Comparison of ENCODE assay signal across 1 cellular context in the genomic region with DNA sequence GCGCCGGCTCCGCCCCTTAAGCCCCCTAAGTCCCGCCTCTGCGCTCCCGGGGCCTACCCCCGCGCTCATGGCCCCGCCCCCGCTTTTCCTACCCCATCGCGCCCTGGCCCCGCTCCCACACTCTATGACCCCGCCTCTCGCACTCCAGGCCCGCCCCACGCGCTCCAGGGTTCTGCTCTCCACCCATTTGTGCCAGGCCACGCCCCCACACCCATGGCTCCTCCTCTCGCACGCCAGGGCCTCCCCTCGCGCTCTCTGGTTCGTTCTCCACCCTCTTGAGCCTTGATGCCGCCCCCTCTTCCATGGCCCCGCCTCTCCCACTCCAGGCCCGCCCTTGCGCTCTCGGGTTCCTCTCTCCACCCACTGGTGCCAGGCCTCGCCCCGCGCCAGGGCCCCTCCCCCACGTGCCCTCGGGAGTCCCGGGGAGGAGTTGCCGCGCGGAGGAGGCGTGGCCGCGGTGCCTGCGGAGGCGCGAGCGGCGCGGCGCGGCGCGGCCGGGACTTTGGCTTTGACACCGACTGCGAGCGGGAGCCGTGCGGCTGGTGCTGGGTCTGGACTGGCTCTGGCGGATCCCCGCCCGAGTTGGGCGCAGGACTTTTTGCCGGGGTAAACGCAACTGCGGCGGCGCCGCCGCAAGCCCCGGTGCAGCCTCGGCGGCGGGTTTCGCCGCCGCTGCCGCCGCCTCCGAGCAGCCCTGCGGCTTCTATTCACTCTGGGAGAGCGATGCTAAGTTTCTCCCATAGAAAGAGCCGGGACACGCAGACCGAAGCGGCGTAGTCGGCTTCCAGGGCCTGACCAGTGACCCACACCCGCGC.
TF ChIP-seq lines count a peak whose summit lies in the region.

A gene (plus strand): TSS at position 499 of the 815 bp plus-strand sequence. CDS start 1,071 bp downstream, outside the sequence.

TF ChIP-seq in K562, 482 proteins besides CTCF, POLR2A, EP300 and RAD21 (continued from another document and continues in another):
- TF ChIP-seq, protein P1, sequence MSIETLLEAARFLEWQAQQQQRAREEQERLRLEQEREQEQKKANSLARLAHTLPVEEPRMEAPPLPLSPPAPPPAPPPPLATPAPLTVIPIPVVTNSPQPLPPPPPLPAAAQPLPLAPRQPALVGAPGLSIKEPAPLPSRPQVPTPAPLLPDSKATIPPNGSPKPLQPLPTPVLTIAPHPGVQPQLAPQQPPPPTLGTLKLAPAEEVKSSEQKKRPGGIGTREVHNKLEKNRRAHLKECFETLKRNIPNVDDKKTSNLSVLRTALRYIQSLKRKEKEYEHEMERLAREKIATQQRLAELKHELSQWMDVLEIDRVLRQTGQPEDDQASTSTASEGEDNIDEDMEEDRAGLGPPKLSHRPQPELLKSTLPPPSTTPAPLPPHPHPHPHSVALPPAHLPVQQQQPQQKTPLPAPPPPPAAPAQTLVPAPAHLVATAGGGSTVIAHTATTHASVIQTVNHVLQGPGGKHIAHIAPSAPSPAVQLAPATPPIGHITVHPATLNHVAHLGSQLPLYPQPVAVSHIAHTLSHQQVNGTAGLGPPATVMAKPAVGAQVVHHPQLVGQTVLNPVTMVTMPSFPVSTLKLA (conservative IDR thresholded peaks at IDR 0.05), result peak; percentile 63 to 83; a peak in 3 of 4 replicates
- TF ChIP-seq, protein P2, sequence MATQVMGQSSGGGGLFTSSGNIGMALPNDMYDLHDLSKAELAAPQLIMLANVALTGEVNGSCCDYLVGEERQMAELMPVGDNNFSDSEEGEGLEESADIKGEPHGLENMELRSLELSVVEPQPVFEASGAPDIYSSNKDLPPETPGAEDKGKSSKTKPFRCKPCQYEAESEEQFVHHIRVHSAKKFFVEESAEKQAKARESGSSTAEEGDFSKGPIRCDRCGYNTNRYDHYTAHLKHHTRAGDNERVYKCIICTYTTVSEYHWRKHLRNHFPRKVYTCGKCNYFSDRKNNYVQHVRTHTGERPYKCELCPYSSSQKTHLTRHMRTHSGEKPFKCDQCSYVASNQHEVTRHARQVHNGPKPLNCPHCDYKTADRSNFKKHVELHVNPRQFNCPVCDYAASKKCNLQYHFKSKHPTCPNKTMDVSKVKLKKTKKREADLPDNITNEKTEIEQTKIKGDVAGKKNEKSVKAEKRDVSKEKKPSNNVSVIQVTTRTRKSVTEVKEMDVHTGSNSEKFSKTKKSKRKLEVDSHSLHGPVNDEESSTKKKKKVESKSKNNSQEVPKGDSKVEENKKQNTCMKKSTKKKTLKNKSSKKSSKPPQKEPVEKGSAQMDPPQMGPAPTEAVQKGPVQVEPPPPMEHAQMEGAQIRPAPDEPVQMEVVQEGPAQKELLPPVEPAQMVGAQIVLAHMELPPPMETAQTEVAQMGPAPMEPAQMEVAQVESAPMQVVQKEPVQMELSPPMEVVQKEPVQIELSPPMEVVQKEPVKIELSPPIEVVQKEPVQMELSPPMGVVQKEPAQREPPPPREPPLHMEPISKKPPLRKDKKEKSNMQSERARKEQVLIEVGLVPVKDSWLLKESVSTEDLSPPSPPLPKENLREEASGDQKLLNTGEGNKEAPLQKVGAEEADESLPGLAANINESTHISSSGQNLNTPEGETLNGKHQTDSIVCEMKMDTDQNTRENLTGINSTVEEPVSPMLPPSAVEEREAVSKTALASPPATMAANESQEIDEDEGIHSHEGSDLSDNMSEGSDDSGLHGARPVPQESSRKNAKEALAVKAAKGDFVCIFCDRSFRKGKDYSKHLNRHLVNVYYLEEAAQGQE (CRISPR knock-in tag; IDR thresholded peaks at IDR 0.05; ENCODE audit: low read depth), result peak; percentile 36; the same call in 1 of the 2 replicates
- TF ChIP-seq GATAD2A (IDR thresholded peaks at IDR 0.05) (0 out of 2 replicates have a peak, but pooled peaks have one; percentile 31), HMGN3 (IDR thresholded peaks at IDR 0.05; ENCODE audit: borderline replicate concordance, extremely low read depth, insufficient read length, low read depth, low read length) (peak; percentile 17), GABPB1 (CRISPR knock-in tag; IDR thresholded peaks at IDR 0.05) (peak; percentile 27), SAP30 (IDR thresholded peaks at IDR 0.05; ENCODE audit: borderline replicate concordance, insufficient read depth, low read depth, low read length, poor library complexity, severe bottlenecking) (peak; percentile 52), HDGF (IDR thresholded peaks at IDR 0.05) (peak; percentile 93), RBFOX2 (IDR thresholded peaks at IDR 0.05; ENCODE audit: low read depth, low read length) (peak; percentile 80), TOE1 (IDR thresholded peaks at IDR 0.05; ENCODE audit: borderline replicate concordance) (0 out of 2 replicates have a peak, but pooled peaks have one; percentile 23), TOE1 (CRISPR knock-in tag; IDR thresholded peaks at IDR 0.05; ENCODE audit: borderline replicate concordance, low read depth) (no peak), HNRNPLL (IDR thresholded peaks at IDR 0.05; ENCODE audit: low read depth, low read length, poor library complexity, severe bottlenecking) (peak; percentile 76), E2F3 (CRISPR knock-in tag; IDR thresholded peaks at IDR 0.05) (peak; percentile 28; the same call in 1 of the 2 replicates), HMG20A (CRISPR knock-in tag; conservative IDR thresholded peaks at IDR 0.05) (no peak), SAFB (IDR thresholded peaks at IDR 0.05; ENCODE audit: borderline replicate concordance, low read depth, low read length) (peak; percentile 71), ZNF232 (CRISPR knock-in tag; IDR thresholded peaks at IDR 0.05) (no peak), NRF1 (conservative IDR thresholded peaks at IDR 0.05 in 1 of 2, IDR thresholded peaks at IDR 0.05 in 1 of 2) (peak; percentile 86 to 89), KLF13 (tag; IDR thresholded peaks at IDR 0.05; ENCODE audit: borderline replicate concordance, low read depth) (peak; percentile 70; the same call in 1 of the 2 replicates), THRAP3 (IDR thresholded peaks at IDR 0.05; ENCODE audit: borderline replicate concordance) (no peak), SPI1 (IDR thresholded peaks at IDR 0.05; ENCODE audit: borderline replicate concordance, low read depth, low read length) (peak; percentile 33; the same call in 1 of the 2 replicates), LEF1 (IDR thresholded peaks at IDR 0.05) (no peak), MAZ (CRISPR knock-in tag; conservative IDR thresholded peaks at IDR 0.05 in 1 of 2, IDR thresholded peaks at IDR 0.05 in 1 of 2) (peak; percentile 72 to 77), MIER1 (IDR thresholded peaks at IDR 0.05; ENCODE audit: low read depth) (no peak), ZNF444 (CRISPR knock-in tag; IDR thresholded peaks at IDR 0.05) (0 out of 2 replicates have a peak, but pooled peaks have one; percentile 19), MYNN (IDR thresholded peaks at IDR 0.05) (peak; percentile 85), MYNN (CRISPR knock-in tag; IDR thresholded peaks at IDR 0.05) (0 out of 2 replicates have a peak, but pooled peaks have one; percentile 23), RBBP5 (IDR thresholded peaks at IDR 0.05; ENCODE audit: borderline replicate concordance, insufficient read depth, low read length, poor library complexity, severe bottlenecking) (peak; percentile 77), POLR2G (IDR thresholded peaks at IDR 0.05; ENCODE audit: low read depth, low read length) (peak; percentile 80), GATAD2B (IDR thresholded peaks at IDR 0.05; ENCODE audit: borderline replicate concordance) (peak; percentile 65; the same call in 1 of the 2 replicates), HNRNPL (IDR thresholded peaks at IDR 0.05; ENCODE audit: low read depth, low read length) (peak; percentile 99), CREB1 (IDR thresholded peaks at IDR 0.05) (no peak), CREB1 (CRISPR knock-in tag; IDR thresholded peaks at IDR 0.05) (peak; percentile 48; the same call in 1 of the 2 replicates)
- TF ChIP-seq, protein P3, sequence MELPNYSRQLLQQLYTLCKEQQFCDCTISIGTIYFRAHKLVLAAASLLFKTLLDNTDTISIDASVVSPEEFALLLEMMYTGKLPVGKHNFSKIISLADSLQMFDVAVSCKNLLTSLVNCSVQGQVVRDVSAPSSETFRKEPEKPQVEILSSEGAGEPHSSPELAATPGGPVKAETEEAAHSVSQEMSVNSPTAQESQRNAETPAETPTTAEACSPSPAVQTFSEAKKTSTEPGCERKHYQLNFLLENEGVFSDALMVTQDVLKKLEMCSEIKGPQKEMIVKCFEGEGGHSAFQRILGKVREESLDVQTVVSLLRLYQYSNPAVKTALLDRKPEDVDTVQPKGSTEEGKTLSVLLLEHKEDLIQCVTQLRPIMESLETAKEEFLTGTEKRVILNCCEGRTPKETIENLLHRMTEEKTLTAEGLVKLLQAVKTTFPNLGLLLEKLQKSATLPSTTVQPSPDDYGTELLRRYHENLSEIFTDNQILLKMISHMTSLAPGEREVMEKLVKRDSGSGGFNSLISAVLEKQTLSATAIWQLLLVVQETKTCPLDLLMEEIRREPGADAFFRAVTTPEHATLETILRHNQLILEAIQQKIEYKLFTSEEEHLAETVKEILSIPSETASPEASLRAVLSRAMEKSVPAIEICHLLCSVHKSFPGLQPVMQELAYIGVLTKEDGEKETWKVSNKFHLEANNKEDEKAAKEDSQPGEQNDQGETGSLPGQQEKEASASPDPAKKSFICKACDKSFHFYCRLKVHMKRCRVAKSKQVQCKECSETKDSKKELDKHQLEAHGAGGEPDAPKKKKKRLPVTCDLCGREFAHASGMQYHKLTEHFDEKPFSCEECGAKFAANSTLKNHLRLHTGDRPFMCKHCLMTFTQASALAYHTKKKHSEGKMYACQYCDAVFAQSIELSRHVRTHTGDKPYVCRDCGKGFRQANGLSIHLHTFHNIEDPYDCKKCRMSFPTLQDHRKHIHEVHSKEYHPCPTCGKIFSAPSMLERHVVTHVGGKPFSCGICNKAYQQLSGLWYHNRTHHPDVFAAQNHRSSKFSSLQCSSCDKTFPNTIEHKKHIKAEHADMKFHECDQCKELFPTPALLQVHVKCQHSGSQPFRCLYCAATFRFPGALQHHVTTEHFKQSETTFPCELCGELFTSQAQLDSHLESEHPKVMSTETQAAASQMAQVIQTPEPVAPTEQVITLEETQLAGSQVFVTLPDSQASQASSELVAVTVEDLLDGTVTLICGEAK (IDR thresholded peaks at IDR 0.05), result 0 out of 2 replicates have a peak, but pooled peaks have one; percentile 20
- TF ChIP-seq, protein P3 (CRISPR knock-in tag; IDR thresholded peaks at IDR 0.05), result no peak
- TF ChIP-seq, protein P4, sequence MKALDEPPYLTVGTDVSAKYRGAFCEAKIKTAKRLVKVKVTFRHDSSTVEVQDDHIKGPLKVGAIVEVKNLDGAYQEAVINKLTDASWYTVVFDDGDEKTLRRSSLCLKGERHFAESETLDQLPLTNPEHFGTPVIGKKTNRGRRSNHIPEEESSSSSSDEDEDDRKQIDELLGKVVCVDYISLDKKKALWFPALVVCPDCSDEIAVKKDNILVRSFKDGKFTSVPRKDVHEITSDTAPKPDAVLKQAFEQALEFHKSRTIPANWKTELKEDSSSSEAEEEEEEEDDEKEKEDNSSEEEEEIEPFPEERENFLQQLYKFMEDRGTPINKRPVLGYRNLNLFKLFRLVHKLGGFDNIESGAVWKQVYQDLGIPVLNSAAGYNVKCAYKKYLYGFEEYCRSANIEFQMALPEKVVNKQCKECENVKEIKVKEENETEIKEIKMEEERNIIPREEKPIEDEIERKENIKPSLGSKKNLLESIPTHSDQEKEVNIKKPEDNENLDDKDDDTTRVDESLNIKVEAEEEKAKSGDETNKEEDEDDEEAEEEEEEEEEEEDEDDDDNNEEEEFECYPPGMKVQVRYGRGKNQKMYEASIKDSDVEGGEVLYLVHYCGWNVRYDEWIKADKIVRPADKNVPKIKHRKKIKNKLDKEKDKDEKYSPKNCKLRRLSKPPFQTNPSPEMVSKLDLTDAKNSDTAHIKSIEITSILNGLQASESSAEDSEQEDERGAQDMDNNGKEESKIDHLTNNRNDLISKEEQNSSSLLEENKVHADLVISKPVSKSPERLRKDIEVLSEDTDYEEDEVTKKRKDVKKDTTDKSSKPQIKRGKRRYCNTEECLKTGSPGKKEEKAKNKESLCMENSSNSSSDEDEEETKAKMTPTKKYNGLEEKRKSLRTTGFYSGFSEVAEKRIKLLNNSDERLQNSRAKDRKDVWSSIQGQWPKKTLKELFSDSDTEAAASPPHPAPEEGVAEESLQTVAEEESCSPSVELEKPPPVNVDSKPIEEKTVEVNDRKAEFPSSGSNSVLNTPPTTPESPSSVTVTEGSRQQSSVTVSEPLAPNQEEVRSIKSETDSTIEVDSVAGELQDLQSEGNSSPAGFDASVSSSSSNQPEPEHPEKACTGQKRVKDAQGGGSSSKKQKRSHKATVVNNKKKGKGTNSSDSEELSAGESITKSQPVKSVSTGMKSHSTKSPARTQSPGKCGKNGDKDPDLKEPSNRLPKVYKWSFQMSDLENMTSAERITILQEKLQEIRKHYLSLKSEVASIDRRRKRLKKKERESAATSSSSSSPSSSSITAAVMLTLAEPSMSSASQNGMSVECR (CRISPR knock-in tag; IDR thresholded peaks at IDR 0.05), result peak; percentile 60; the same call in 1 of the 2 replicates
- TF ChIP-seq, protein P5, sequence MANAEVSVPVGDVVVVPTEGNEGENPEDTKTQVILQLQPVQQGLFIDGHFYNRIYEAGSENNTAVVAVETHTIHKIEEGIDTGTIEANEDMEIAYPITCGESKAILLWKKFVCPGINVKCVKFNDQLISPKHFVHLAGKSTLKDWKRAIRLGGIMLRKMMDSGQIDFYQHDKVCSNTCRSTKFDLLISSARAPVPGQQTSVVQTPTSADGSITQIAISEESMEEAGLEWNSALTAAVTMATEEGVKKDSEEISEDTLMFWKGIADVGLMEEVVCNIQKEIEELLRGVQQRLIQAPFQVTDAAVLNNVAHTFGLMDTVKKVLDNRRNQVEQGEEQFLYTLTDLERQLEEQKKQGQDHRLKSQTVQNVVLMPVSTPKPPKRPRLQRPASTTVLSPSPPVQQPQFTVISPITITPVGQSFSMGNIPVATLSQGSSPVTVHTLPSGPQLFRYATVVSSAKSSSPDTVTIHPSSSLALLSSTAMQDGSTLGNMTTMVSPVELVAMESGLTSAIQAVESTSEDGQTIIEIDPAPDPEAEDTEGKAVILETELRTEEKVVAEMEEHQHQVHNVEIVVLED (CRISPR knock-in tag; IDR thresholded peaks at IDR 0.05), result peak; percentile 62
